20 cellular contexts compared by ENCODE assay signal in the genomic region with DNA sequence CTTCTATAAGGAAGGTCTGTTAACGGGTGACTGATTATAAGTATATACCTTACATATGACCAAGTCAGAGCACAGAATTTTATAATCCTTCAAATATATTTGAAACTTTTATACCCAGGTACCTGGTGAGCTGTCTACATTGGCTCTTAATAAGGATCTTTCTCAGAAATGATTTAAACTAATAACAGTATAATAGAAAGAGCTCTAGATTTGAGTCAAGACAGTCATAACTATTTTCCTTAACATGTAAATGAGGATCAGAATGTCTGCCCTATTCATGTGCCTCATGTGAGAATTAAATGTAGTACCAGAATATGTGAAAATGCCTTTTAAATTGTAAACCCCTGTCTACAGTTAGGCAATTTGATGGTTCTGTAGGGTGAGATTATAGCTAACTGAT.
"Had no signal": no experiment of that assay in that cellular context is flagged by ENCODE, and none has a peak within 500 bp of the region (broad histone marks: within the 10 kb centered on the region; RNA-seq: fewer than 3 reads in every experiment).

No MANE protein-coding gene starts in this region.

- H3K36me3 ChIP-seq: uterus had no signal

- H3K27ac ChIP-seq: epithelial cell of prostate, esophagus muscularis mucosa, gastrocnemius medialis, heart right ventricle, right atrium auricular region, suprapubic skin, tibial artery, upper lobe of left lung, uterus had no signal

- H3K4me1 ChIP-seq: right atrium auricular region, suprapubic skin, upper lobe of left lung, uterus had no signal

- H3K4me3 ChIP-seq: esophagus muscularis mucosa, gastrocnemius medialis, heart right ventricle, right atrium auricular region, suprapubic skin, tibial artery, upper lobe of left lung, uterus had no signal

- H3K9me3 ChIP-seq: esophagus muscularis mucosa, gastrocnemius medialis, heart right ventricle, right atrium auricular region, suprapubic skin, tibial artery, upper lobe of left lung, uterus had no signal

- DNase-seq: effector memory CD8-positive, alpha-beta T cell; gastrocnemius medialis; heart right ventricle; hypothalamus; islet precursor cell; mammary epithelial cell; natural killer cell; posterior cingulate gyrus; small intestine; stimulated activated CD4-positive, alpha-beta T cell treated with anti-CD3 and anti-CD28 coated beads, Interleukin-12 subunit alpha, Interleukin-12 subunit beta, amount 100 ng/mL, for 4 hours; stimulated activated CD4-positive, alpha-beta T cell treated with anti-CD3 and anti-CD28 coated beads, Interleukin-2, amount 100 ng/mL, for 48 hours; stimulated activated naive CD8-positive, alpha-beta T cell treated with anti-CD3 and anti-CD28 coated beads, Interleukin-15, Interleukin-2, amounts not matched to agents 100 U/mL and 50 U/mL, for 24 hours; tibial artery; upper lobe of left lung; uterus had no signal

- ATAC-seq: effector memory CD8-positive, alpha-beta T cell; gastrocnemius medialis; heart right ventricle; left lobe of liver; natural killer cell; stimulated activated naive CD8-positive, alpha-beta T cell treated with anti-CD3 and anti-CD28 coated beads, Interleukin-15, Interleukin-2, amounts not matched to agents 100 U/mL and 50 U/mL, for 24 hours had no signal

- H3K27me3 ChIP-seq: esophagus muscularis mucosa, gastrocnemius medialis, heart right ventricle, right atrium auricular region, suprapubic skin, tibial artery, upper lobe of left lung, uterus had no signal

- FAIRE-seq: small intestine had no signal
